In the genomic region with DNA sequence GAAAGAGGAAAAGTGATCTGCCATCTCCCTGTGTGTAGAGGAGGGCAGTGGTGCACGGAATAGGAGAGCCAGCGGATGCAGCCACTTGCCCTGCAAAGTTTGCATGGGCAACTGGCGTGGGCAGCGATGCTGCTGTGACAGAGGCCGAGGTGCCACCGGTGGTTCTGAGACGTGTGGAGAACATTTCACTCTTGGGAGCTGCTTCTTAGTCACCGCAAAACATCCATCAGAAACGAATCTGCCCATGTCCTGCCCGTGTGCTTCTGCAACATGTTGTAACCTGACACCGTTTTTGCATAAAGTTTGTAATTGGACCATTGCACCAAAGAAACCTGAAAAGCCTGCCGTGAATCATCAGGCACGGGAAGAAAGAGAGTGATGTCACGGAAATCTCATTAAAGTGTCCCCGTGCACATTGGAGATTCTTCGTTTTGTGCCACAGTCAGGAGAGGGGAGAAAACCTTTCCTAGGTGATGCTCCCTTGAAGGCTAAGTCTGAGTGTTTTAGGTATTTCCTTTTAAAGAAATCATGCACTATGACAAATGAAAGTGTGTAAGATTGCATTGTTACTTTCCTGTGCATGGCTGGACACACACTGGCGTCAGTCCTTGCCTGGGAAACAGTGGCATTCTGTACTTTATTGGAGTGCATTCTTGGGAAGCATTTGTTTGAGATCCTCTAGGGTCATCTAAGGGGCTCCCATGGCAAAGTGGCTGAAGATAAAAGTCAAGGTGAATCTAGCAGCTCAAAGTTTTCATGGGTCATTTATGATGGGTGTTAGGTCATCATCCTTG, we compare ENCODE assay signal across 8 cellular contexts.
DNase-seq lines count a peak whose midpoint lies in the region; TF ChIP-seq lines count a peak whose summit lies in the region.

No MANE protein-coding gene starts in this region.

- peaks cover 20% of the 10 kb centered on the region for H3K4me1 ChIP-seq in CD4-positive, alpha-beta memory T cell (ENCODE audit: insufficient read depth, low read length)

- H3K36me3 ChIP-seq in CD4-positive, alpha-beta memory T cell (ENCODE audit: insufficient read depth, low read length), result no peaks in the 10 kb centered on the region

- intact Hi-C loops in activated CD4-positive, alpha-beta T cell treated with anti-CD3 and anti-CD28 coated beads, Interleukin-2, amount 10 ng/mL, durations not matched to agents 24 days and 14 days (cut with micrococcal nuclease), result no loop called here
- intact Hi-C loops in CD4-positive, alpha-beta memory T cell (cut with micrococcal nuclease), result no loop called here

- POLR2A ChIA-PET in CD4-positive, alpha-beta memory T cell (lab: Charles Lee; ENCODE audit: partially characterized antibody), result interaction anchor here (0.5 kb wide), 1 partner anchor 678 kb away, joined by 3 read pairs; no protein-coding TSS in a partner anchor

- H3K36me3 Mint-ChIP-seq in activated CD4-positive, alpha-beta T cell treated with anti-CD3 and anti-CD28 coated beads, Interleukin-2, amount 10 ng/mL, durations not matched to agents 24 days and 14 days (ENCODE audit: low read depth), result no peaks in the 10 kb centered on the region
- no peaks in the 10 kb centered on the region for H3K36me3 Mint-ChIP-seq in CD4-positive, alpha-beta memory T cell

- no peaks in the 10 kb centered on the region for H3K9me3 ChIP-seq in CD4-positive, alpha-beta memory T cell (ENCODE audit: control insufficient read depth in 1 of 2, low read length in 2 of 2)

- H3K27ac ChIP-seq in CD4-positive, alpha-beta memory T cell (ENCODE audit: low read depth, low read length), result no peak overlapping the region

- peak overlapping the region; percentile 30 for H3K4me3 ChIP-seq in retinal pigment epithelial cell (ENCODE audit: low read length)
- H3K4me3 ChIP-seq in CD4-positive, alpha-beta memory T cell (ENCODE audit: low read length in 2 of 2), result no peak overlapping the region

- no peak overlapping the region for H3K4me3 Mint-ChIP-seq in activated CD4-positive, alpha-beta T cell treated with anti-CD3 and anti-CD28 coated beads, Interleukin-2, amount 10 ng/mL, durations not matched to agents 24 days and 14 days
- H3K4me3 Mint-ChIP-seq in CD4-positive, alpha-beta memory T cell, result no peak overlapping the region

- TF ChIP-seq CTCF in retinal pigment epithelial cell (conservative IDR thresholded peaks at IDR 0.05; ENCODE audit: low read depth, low read length), result no peak

- DNase-seq in activated CD4-positive, alpha-beta T cell treated with anti-CD3 and anti-CD28 coated beads, Interleukin-2, amount 10 ng/mL, durations not matched to agents 24 days and 14 days, result no peak
- DNase-seq in activated CD4-positive, alpha-beta T cell treated with anti-CD3 and anti-CD28 coated beads, Interleukin-2, amount 50 U/mL, for 48 hours, result no peak
- DNase-seq in LHCN-M2 (ENCODE audit: low read depth) (peak; percentile 86), SW480 (ENCODE audit: low spot score) (peak; percentile 92), glomerular visceral epithelial cell (ENCODE audit: extremely low spot score) (peak; percentile 91), retinal pigment epithelial cell (ENCODE audit: low read depth) (peak; percentile 93), T-helper 1 cell (no peak)
- DNase-seq in CD4-positive, alpha-beta memory T cell, result no peak

- H3K27me3 Mint-ChIP-seq in activated CD4-positive, alpha-beta T cell treated with anti-CD3 and anti-CD28 coated beads, Interleukin-2, amount 10 ng/mL, durations not matched to agents 24 days and 14 days, result peaks cover 10% of the 10 kb centered on the region
- H3K27me3 Mint-ChIP-seq in CD4-positive, alpha-beta memory T cell, result peaks cover 0 to 3% of the 10 kb centered on the region in 2 donors

- H3K9me3 Mint-ChIP-seq in activated CD4-positive, alpha-beta T cell treated with anti-CD3 and anti-CD28 coated beads, Interleukin-2, amount 10 ng/mL, durations not matched to agents 24 days and 14 days, result no peaks in the 10 kb centered on the region
- no peaks in the 10 kb centered on the region for H3K9me3 Mint-ChIP-seq in CD4-positive, alpha-beta memory T cell

- CTCF ChIA-PET in CD4-positive, alpha-beta memory T cell (lab: Charles Lee; ENCODE audit: partially characterized antibody), result no interaction called here

- H3K27me3 ChIP-seq in CD4-positive, alpha-beta memory T cell (ENCODE audit: insufficient read depth, low read length), result no peaks in the 10 kb centered on the region

- H3K27ac Mint-ChIP-seq in activated CD4-positive, alpha-beta T cell treated with anti-CD3 and anti-CD28 coated beads, Interleukin-2, amount 10 ng/mL, durations not matched to agents 24 days and 14 days, result peak overlapping the region; percentile 24
- peak overlapping the region in 1 of 7 donors; percentile 20 for H3K27ac Mint-ChIP-seq in CD4-positive, alpha-beta memory T cell

- peaks cover 33% of the 10 kb centered on the region for H3K4me1 Mint-ChIP-seq in activated CD4-positive, alpha-beta T cell treated with anti-CD3 and anti-CD28 coated beads, Interleukin-2, amount 10 ng/mL, durations not matched to agents 24 days and 14 days
- peaks cover 9 to 27% (median 14%) of the 10 kb centered on the region in 4 donors for H3K4me1 Mint-ChIP-seq in CD4-positive, alpha-beta memory T cell

Comparison
In these comparisons a context has a peak if more than half of its experiments do, and no peak if none do; other contexts are left out.
1. DNase-seq: peak in LHCN-M2 (single experiment), SW480 (single experiment), glomerular visceral epithelial cell (single experiment) and retinal pigment epithelial cell (single experiment); none in activated CD4-positive, alpha-beta T cell treated with anti-CD3 and anti-CD28 coated beads, Interleukin-2, amount 10 ng/mL, durations not matched to agents 24 days and 14 days (single experiment), activated CD4-positive, alpha-beta T cell treated with anti-CD3 and anti-CD28 coated beads, Interleukin-2, amount 50 U/mL, for 48 hours (0 of 2), CD4-positive, alpha-beta memory T cell (0 of 5) and T-helper 1 cell (0 of 5).